ENCODE assay signal across 1 cellular context in genomic region chr16:70438983-70439862, GRCh38.
A peak's percentile ranks its signal among the peaks of the same experiment; 100 is the strongest.
TF ChIP-seq lines count a peak whose summit lies in the region.

A gene with protein sequence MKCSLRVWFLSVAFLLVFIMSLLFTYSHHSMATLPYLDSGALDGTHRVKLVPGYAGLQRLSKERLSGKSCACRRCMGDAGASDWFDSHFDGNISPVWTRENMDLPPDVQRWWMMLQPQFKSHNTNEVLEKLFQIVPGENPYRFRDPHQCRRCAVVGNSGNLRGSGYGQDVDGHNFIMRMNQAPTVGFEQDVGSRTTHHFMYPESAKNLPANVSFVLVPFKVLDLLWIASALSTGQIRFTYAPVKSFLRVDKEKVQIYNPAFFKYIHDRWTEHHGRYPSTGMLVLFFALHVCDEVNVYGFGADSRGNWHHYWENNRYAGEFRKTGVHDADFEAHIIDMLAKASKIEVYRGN (minus strand): TSS chr16:70439100. CDS start chr16:70398530, 40,570 bp downstream.

TF ChIP-seq in WTC11, 78 proteins besides CTCF, POLR2A, EP300 and RAD21 (continued from another document):
- TF ChIP-seq ZNF232 (CRISPR knock-in tag; IDR thresholded peaks at IDR 0.05) (peak; percentile 75; the same call in 1 of the 2 replicates), ZSCAN18 (CRISPR knock-in tag; IDR thresholded peaks at IDR 0.05) (peak; percentile 89; the same call in 1 of the 2 replicates), CBFB (CRISPR knock-in tag; IDR thresholded peaks at IDR 0.05; ENCODE audit: low read depth) (0 out of 2 replicates have a peak, but pooled peaks have one; percentile 39), GABPB1 (CRISPR knock-in tag; IDR thresholded peaks at IDR 0.05) (peak; percentile 57), EMX1 (CRISPR knock-in tag; IDR thresholded peaks at IDR 0.05) (peak; percentile 72; the same call in 1 of the 2 replicates), ZBTB43 (CRISPR knock-in tag; IDR thresholded peaks at IDR 0.05) (0 out of 2 replicates have a peak, but pooled peaks have one; percentile 57), MYBL2 (CRISPR knock-in tag; IDR thresholded peaks at IDR 0.05) (peak; percentile 44; the same call in 1 of the 2 replicates), HMGXB4 (CRISPR knock-in tag; IDR thresholded peaks at IDR 0.05) (peak; percentile 39; the same call in 1 of the 2 replicates), SMAD3 (CRISPR knock-in tag; IDR thresholded peaks at IDR 0.05; ENCODE audit: borderline replicate concordance) (peak; percentile 25; the same call in 1 of the 2 replicates), ETV6 (CRISPR knock-in tag; IDR thresholded peaks at IDR 0.05) (peak; percentile 83; the same call in 1 of the 2 replicates), ATF1 (CRISPR knock-in tag; IDR thresholded peaks at IDR 0.05) (no peak)
- TF ChIP-seq, protein P1, sequence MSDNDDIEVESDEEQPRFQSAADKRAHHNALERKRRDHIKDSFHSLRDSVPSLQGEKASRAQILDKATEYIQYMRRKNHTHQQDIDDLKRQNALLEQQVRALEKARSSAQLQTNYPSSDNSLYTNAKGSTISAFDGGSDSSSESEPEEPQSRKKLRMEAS (CRISPR knock-in tag; IDR thresholded peaks at IDR 0.05) = peak; percentile 63
- TF ChIP-seq, protein P2, sequence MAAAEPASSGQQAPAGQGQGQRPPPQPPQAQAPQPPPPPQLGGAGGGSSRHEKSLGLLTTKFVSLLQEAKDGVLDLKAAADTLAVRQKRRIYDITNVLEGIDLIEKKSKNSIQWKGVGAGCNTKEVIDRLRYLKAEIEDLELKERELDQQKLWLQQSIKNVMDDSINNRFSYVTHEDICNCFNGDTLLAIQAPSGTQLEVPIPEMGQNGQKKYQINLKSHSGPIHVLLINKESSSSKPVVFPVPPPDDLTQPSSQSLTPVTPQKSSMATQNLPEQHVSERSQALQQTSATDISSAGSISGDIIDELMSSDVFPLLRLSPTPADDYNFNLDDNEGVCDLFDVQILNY (CRISPR knock-in tag; IDR thresholded peaks at IDR 0.05) = no peak
- TF ChIP-seq, protein P3, sequence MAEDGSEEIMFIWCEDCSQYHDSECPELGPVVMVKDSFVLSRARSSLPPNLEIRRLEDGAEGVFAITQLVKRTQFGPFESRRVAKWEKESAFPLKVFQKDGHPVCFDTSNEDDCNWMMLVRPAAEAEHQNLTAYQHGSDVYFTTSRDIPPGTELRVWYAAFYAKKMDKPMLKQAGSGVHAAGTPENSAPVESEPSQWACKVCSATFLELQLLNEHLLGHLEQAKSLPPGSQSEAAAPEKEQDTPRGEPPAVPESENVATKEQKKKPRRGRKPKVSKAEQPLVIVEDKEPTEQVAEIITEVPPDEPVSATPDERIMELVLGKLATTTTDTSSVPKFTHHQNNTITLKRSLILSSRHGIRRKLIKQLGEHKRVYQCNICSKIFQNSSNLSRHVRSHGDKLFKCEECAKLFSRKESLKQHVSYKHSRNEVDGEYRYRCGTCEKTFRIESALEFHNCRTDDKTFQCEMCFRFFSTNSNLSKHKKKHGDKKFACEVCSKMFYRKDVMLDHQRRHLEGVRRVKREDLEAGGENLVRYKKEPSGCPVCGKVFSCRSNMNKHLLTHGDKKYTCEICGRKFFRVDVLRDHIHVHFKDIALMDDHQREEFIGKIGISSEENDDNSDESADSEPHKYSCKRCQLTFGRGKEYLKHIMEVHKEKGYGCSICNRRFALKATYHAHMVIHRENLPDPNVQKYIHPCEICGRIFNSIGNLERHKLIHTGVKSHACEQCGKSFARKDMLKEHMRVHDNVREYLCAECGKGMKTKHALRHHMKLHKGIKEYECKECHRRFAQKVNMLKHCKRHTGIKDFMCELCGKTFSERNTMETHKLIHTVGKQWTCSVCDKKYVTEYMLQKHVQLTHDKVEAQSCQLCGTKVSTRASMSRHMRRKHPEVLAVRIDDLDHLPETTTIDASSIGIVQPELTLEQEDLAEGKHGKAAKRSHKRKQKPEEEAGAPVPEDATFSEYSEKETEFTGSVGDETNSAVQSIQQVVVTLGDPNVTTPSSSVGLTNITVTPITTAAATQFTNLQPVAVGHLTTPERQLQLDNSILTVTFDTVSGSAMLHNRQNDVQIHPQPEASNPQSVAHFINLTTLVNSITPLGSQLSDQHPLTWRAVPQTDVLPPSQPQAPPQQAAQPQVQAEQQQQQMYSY (CRISPR knock-in tag; IDR thresholded peaks at IDR 0.05) = no peak
